ENCODE assay signal across 24 cellular contexts in genomic region chr6:167450631-167451030, GRCh38.
"Had no signal": no experiment of that assay in that cellular context is flagged by ENCODE, and none has a peak within 500 bp of the region (broad histone marks: within the 10 kb centered on the region; RNA-seq: fewer than 3 reads in every experiment).

No MANE protein-coding gene starts in this region.

- H3K4me1 Mint-ChIP-seq: stimulated activated effector memory CD8-positive, alpha-beta T cell treated with anti-CD3 and anti-CD28 coated beads, Interleukin-12 subunit alpha, Interleukin-12 subunit beta, amount 100 ng/mL, for 72 hours; stimulated activated naive CD8-positive, alpha-beta T cell treated with anti-CD3 and anti-CD28 coated beads, Interleukin-15, amount 100 ng/mL, for 72 hours had no signal

- H3K27ac ChIP-seq: adrenal gland, ascending aorta, brain microvascular endothelial cell, esophagus muscularis mucosa, right lobe of liver, skin epidermis, tibial artery, WERI-Rb-1 had no signal

- DNase-seq: activated CD4-positive, alpha-beta T cell treated with anti-CD3 and anti-CD28 coated beads, Interleukin-2, amount 50 U/mL, for 1 hour; activated CD4-positive, CD25-positive, alpha-beta regulatory T cell treated with anti-CD3 and anti-CD28 coated beads, Interleukin-2, amount 50 U/mL, for 72 hours; activated CD8-positive, alpha-beta T cell treated with anti-CD3 and anti-CD28 coated beads, Interleukin-2, amount 10 ng/mL, durations not matched to agents 7 days and 5 days; adrenal gland; brain microvascular endothelial cell; caudate nucleus; dermis blood vessel endothelial cell; effector memory CD8-positive, alpha-beta T cell; head of caudate nucleus; right lobe of liver; stimulated activated CD4-positive, alpha-beta T cell treated with anti-CD3 and anti-CD28 coated beads, Interleukin-2, amount 100 ng/mL, for 24 hours; stimulated activated naive CD8-positive, alpha-beta T cell treated with anti-CD3 and anti-CD28 coated beads, Interleukin-15, amount 100 ng/mL, for 72 hours; tibial artery; WERI-Rb-1 had no signal

- H3K9me3 Mint-ChIP-seq: activated naive CD4-positive, alpha-beta T cell treated with anti-CD3 and anti-CD28 coated beads, Interleukin-2, amount 50 U/mL, for 72 hours; effector memory CD8-positive, alpha-beta T cell; nephron; stimulated activated effector memory CD8-positive, alpha-beta T cell treated with anti-CD3 and anti-CD28 coated beads, Interleukin-12 subunit alpha, Interleukin-12 subunit beta, amount 100 ng/mL, for 72 hours; stimulated activated naive CD8-positive, alpha-beta T cell treated with anti-CD3 and anti-CD28 coated beads, Interleukin-15, amount 100 ng/mL, for 72 hours had no signal

- H3K27ac Mint-ChIP-seq: activated CD8-positive, alpha-beta T cell treated with anti-CD3 and anti-CD28 coated beads, Interleukin-2, amount 10 ng/mL, durations not matched to agents 7 days and 5 days; activated naive CD4-positive, alpha-beta T cell treated with anti-CD3 and anti-CD28 coated beads, Interleukin-2, amount 50 U/mL, for 72 hours; effector memory CD8-positive, alpha-beta T cell; nephron; stimulated activated effector memory CD8-positive, alpha-beta T cell treated with anti-CD3 and anti-CD28 coated beads, Interleukin-12 subunit alpha, Interleukin-12 subunit beta, amount 100 ng/mL, for 72 hours; stimulated activated naive CD8-positive, alpha-beta T cell treated with anti-CD3 and anti-CD28 coated beads, Interleukin-15, amount 100 ng/mL, for 72 hours had no signal

- H3K4me3 ChIP-seq: adrenal gland, ascending aorta, esophagus muscularis mucosa, right lobe of liver, skin epidermis, tibial artery had no signal

- H3K9me3 ChIP-seq: adrenal gland, ascending aorta, esophagus muscularis mucosa, right lobe of liver, tibial artery had no signal

- H3K4me1 ChIP-seq: adrenal gland, ascending aorta, esophagus muscularis mucosa, right lobe of liver, tibial artery had no signal

- H3K27me3 ChIP-seq: adrenal gland, ascending aorta, brain microvascular endothelial cell, esophagus muscularis mucosa, right lobe of liver, tibial artery had no signal

- H3K4me3 Mint-ChIP-seq: activated CD8-positive, alpha-beta T cell treated with anti-CD3 and anti-CD28 coated beads, Interleukin-2, amount 10 ng/mL, durations not matched to agents 7 days and 5 days; effector memory CD8-positive, alpha-beta T cell; nephron; stimulated activated effector memory CD8-positive, alpha-beta T cell treated with anti-CD3 and anti-CD28 coated beads, Interleukin-12 subunit alpha, Interleukin-12 subunit beta, amount 100 ng/mL, for 72 hours; stimulated activated naive CD8-positive, alpha-beta T cell treated with anti-CD3 and anti-CD28 coated beads, Interleukin-15, amount 100 ng/mL, for 72 hours had no signal

- ATAC-seq: activated CD8-positive, alpha-beta T cell treated with anti-CD3 and anti-CD28 coated beads, Interleukin-2, amount 10 ng/mL, durations not matched to agents 7 days and 5 days; activated naive CD4-positive, alpha-beta T cell treated with anti-CD3 and anti-CD28 coated beads, Interleukin-2, amount 50 U/mL, for 72 hours; effector memory CD8-positive, alpha-beta T cell; right lobe of liver had no signal

- FAIRE-seq: endothelial cell of umbilical vein, frontal cortex, islet of Langerhans, TTC549 had no signal

- H3K36me3 ChIP-seq: adrenal gland, ascending aorta, brain microvascular endothelial cell, esophagus muscularis mucosa, right lobe of liver, tibial artery, WERI-Rb-1 had no signal

- H3K27me3 Mint-ChIP-seq: stimulated activated naive CD8-positive, alpha-beta T cell treated with anti-CD3 and anti-CD28 coated beads, Interleukin-15, amount 100 ng/mL, for 72 hours had no signal

- H3K36me3 Mint-ChIP-seq: activated naive CD4-positive, alpha-beta T cell treated with anti-CD3 and anti-CD28 coated beads, Interleukin-2, amount 50 U/mL, for 72 hours; stimulated activated effector memory CD8-positive, alpha-beta T cell treated with anti-CD3 and anti-CD28 coated beads, Interleukin-12 subunit alpha, Interleukin-12 subunit beta, amount 100 ng/mL, for 72 hours had no signal
